Comparison of ENCODE assay signal across 15 cellular contexts in genomic region chr7:32936686-32937085, GRCh38.
"Had no signal": no experiment of that assay in that cellular context is flagged by ENCODE, and none has a peak within 500 bp of the region (broad histone marks: within the 10 kb centered on the region; RNA-seq: fewer than 3 reads in every experiment).

No MANE protein-coding gene starts in this region.

- H2AFZ ChIP-seq: neural progenitor cell had no signal

- H3K9me3 Mint-ChIP-seq: activated naive CD8-positive, alpha-beta T cell treated with anti-CD3 and anti-CD28 coated beads, Interleukin-2, amount 50 U/mL, for 24 hours; dendritic cell treated with granulocyte-macrophage colony-stimulating factor and Interleukin-4, amounts not matched to agents 40 ng/mL and 50 ng/mL, for 4 days; memory B cell; stimulated activated memory B cell treated with anti-CD40 and anti-IgM and Interleukin-4, amounts not matched to agents 10 μg/mL and 1 μg/mL and 100 μg/mL, for 72 hours; T-cell had no signal

- H3K36me3 ChIP-seq: neural progenitor cell, ovary had no signal

- H3K9me3 ChIP-seq: ovary, transverse colon had no signal

- H3K4me2 ChIP-seq: neural progenitor cell had no signal

- H3K4me3 Mint-ChIP-seq: activated CD8-positive, alpha-beta T cell treated with anti-CD3 and anti-CD28 coated beads, Interleukin-2, amount 10 ng/mL, durations not matched to agents 7 days and 5 days; activated naive CD8-positive, alpha-beta T cell treated with anti-CD3 and anti-CD28 coated beads, Interleukin-2, amount 50 U/mL, for 24 hours; dendritic cell treated with granulocyte-macrophage colony-stimulating factor and Interleukin-4, amounts not matched to agents 40 ng/mL and 50 ng/mL, for 4 days; memory B cell; neural progenitor cell; stimulated activated memory B cell treated with anti-CD40 and anti-IgM and Interleukin-4, amounts not matched to agents 10 μg/mL and 1 μg/mL and 100 μg/mL, for 72 hours; T-cell had no signal

- H3K27ac Mint-ChIP-seq: activated CD8-positive, alpha-beta T cell treated with anti-CD3 and anti-CD28 coated beads, Interleukin-2, amount 10 ng/mL, durations not matched to agents 7 days and 5 days; activated naive CD8-positive, alpha-beta T cell treated with anti-CD3 and anti-CD28 coated beads, Interleukin-2, amount 50 U/mL, for 24 hours; dendritic cell treated with granulocyte-macrophage colony-stimulating factor and Interleukin-4, amounts not matched to agents 40 ng/mL and 50 ng/mL, for 4 days; memory B cell; neural progenitor cell; stimulated activated memory B cell treated with anti-CD40 and anti-IgM and Interleukin-4, amounts not matched to agents 10 μg/mL and 1 μg/mL and 100 μg/mL, for 72 hours; T-cell had no signal

- H3K9ac ChIP-seq: neural progenitor cell had no signal

- H3K27me3 ChIP-seq: ovary, transverse colon had no signal

- H3K4me3 ChIP-seq: neural progenitor cell, ovary, skin epidermis, transverse colon had no signal

- DNase-seq: activated CD8-positive, alpha-beta memory T cell treated with anti-CD3 and anti-CD28 coated beads, Interleukin-2, amount 50 U/mL, for 48 hours; activated CD8-positive, alpha-beta T cell treated with anti-CD3 and anti-CD28 coated beads, Interleukin-2, amount 10 ng/mL, durations not matched to agents 7 days and 5 days; activated naive CD4-positive, alpha-beta T cell; activated naive CD8-positive, alpha-beta T cell treated with anti-CD3 and anti-CD28 coated beads, Interleukin-2, amount 50 U/mL, for 24 hours; caudate nucleus; ovary; T-cell; T1000; transverse colon had no signal

- H3K27ac ChIP-seq: neural progenitor cell, ovary had no signal

- ATAC-seq: activated CD8-positive, alpha-beta T cell treated with anti-CD3 and anti-CD28 coated beads, Interleukin-2, amount 10 ng/mL, durations not matched to agents 7 days and 5 days; activated naive CD8-positive, alpha-beta T cell treated with anti-CD3 and anti-CD28 coated beads, Interleukin-2, amount 50 U/mL, for 24 hours; left lobe of liver; stimulated activated memory B cell treated with anti-CD40 and anti-IgM and Interleukin-4, amounts not matched to agents 10 μg/mL and 1 μg/mL and 100 μg/mL, for 72 hours; T-cell had no signal

- H3K27me3 Mint-ChIP-seq: dendritic cell treated with granulocyte-macrophage colony-stimulating factor and Interleukin-4, amounts not matched to agents 40 ng/mL and 50 ng/mL, for 4 days; memory B cell; stimulated activated memory B cell treated with anti-CD40 and anti-IgM and Interleukin-4, amounts not matched to agents 10 μg/mL and 1 μg/mL and 100 μg/mL, for 72 hours; T-cell had no signal
